Comparison of ENCODE assay signal across 15 cellular contexts in the genomic region with DNA sequence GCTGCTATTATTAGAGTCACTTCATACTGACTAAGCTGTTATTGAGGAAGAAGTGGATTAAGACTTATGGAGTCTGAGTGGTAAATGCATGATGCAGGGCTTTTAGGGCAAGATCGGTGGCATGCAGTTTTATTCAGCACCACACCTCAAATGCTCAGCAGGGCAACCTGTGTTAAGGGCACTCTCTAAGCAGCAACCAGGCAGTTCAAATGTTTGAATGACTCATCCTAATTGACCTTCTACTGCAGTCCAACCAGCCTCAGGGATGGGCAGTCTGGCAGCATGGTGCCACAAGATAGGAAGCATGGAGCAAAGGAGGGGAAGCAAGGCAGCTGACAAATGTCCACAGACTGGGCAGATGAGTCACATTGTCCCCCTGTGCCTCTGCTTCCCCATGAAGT.
DNase-seq lines count a peak whose midpoint lies in the region; ATAC-seq, FAIRE-seq and TF ChIP-seq lines count a peak whose summit lies in the region.
"Had no signal": no experiment of that assay in that cellular context is flagged by ENCODE, and none has a peak within 500 bp of the region (broad histone marks: within the 10 kb centered on the region; RNA-seq: fewer than 3 reads in every experiment).

No MANE protein-coding gene starts in this region.

- H3K9me2 ChIP-seq in MM.1S (replicated peaks; ENCODE audit: insufficient read depth, low read length) = no peaks in the 10 kb centered on the region

- no peak for ATAC-seq in GM18505 (IDR thresholded peaks at IDR 0.05; ENCODE audit: unreplicated experiment)

- H3K36me3 ChIP-seq in MM.1S (replicated peaks; ENCODE audit: insufficient read depth, low read length) = no peaks in the 10 kb centered on the region
- no peaks in the 10 kb centered on the region for H3K36me3 ChIP-seq in bronchial epithelial cell (ENCODE audit: control insufficient read depth, insufficient read depth, low read length)
- H3K36me3 ChIP-seq in mucosa of rectum (ENCODE audit: control insufficient read depth in 2 of 2, insufficient read depth in 2 of 2, low read length in 2 of 2) = no peaks in the 10 kb centered on the region
- H3K36me3 ChIP-seq: HAP-1, right atrium auricular region, thoracic aorta had no signal

- H3K9me3 ChIP-seq in MM.1S (replicated peaks; ENCODE audit: insufficient read depth, low read length) (no peaks in the 10 kb centered on the region), mucosa of rectum (ENCODE audit: control insufficient read depth in 2 of 2, low read length in 2 of 2) (no peaks in the 10 kb centered on the region)
- H3K9me3 ChIP-seq: HAP-1, right atrium auricular region, thoracic aorta had no signal

- no peak for TF ChIP-seq POLR2A in GM18505 (IDR thresholded peaks at IDR 0.05; ENCODE audit: borderline replicate concordance, extremely low read depth, insufficient read depth, insufficient read length)

- H3K4me1 ChIP-seq in MM.1S (ENCODE audit: low read length) = peaks cover 22% of the 10 kb centered on the region
- peaks cover 14 to 35% of the 10 kb centered on the region in 2 donors for H3K4me1 ChIP-seq in mucosa of rectum (ENCODE audit: control insufficient read depth in 2 of 2, insufficient read depth in 2 of 2, low read length in 2 of 2)
- H3K4me1 ChIP-seq: right atrium auricular region had no signal

- H3K27me3 ChIP-seq in MM.1S (replicated peaks; ENCODE audit: insufficient read depth, low read length) = no peaks in the 10 kb centered on the region
- H3K27me3 ChIP-seq in bronchial epithelial cell (ENCODE audit: control insufficient read depth, insufficient read depth, low read length) = peaks cover 3% of the 10 kb centered on the region
- peaks cover 0 to 2% of the 10 kb centered on the region in 2 donors for H3K27me3 ChIP-seq in mucosa of rectum (ENCODE audit: control insufficient read depth in 2 of 2, insufficient read depth in 2 of 2, low read length in 2 of 2)
- H3K27me3 ChIP-seq: right atrium auricular region had no signal

- no peak for TF ChIP-seq CTCF in MM.1S (IDR thresholded peaks at IDR 0.05; ENCODE audit: low read length)
- TF ChIP-seq CTCF in bronchial epithelial cell (IDR thresholded peaks at IDR 0.05; ENCODE audit: insufficient read depth, low read length, severe bottlenecking) = no peak

- H3K4me3 ChIP-seq in MM.1S (ENCODE audit: low read length) (no peak overlapping the region), bronchial epithelial cell (ENCODE audit: low read depth, low read length) (no peak overlapping the region), mucosa of rectum (ENCODE audit: low read length in 2 of 2) (peak overlapping the region in 1 of 2 donors; percentile 3)
- H3K4me3 ChIP-seq: HAP-1, right atrium auricular region, thoracic aorta had no signal

- no peaks in the 10 kb centered on the region for H3K79me2 ChIP-seq in MM.1S (ENCODE audit: low read length)

- H3K27ac ChIP-seq in MM.1S (ENCODE audit: low read length) = peak overlapping the region; percentile 61
- peak overlapping the region; percentile 85 to 91 for H3K27ac ChIP-seq in mucosa of rectum (ENCODE audit: low read depth in 2 of 2, low read length in 2 of 2)
- H3K27ac ChIP-seq: right atrium auricular region, thoracic aorta had no signal

- DNase-seq in ELR (ENCODE audit: low read depth) = peak; percentile 2
- DNase-seq in MM.1S = peak; percentile 50
- DNase-seq in bronchial epithelial cell (ENCODE audit: low read depth) = peak; percentile 31
- no peak for DNase-seq in activated CD4-positive, alpha-beta T cell treated with anti-CD3 and anti-CD28 coated beads, Interleukin-2, amount 50 U/mL, for 48 hours
- DNase-seq in stimulated activated CD4-positive, alpha-beta T cell treated with anti-CD3 and anti-CD28 coated beads, Interleukin-4, amount 100 ng/mL, for 24 hours = no peak
- no peak for DNase-seq in NCI-H2196 (lab: John Stamatoyannopoulos, UW; ENCODE audit: unreplicated experiment)
- DNase-seq: activated CD4-positive, alpha-beta T cell treated with anti-CD3 and anti-CD28 coated beads for 4 hours; KG1 had no signal

- H3K4me2 ChIP-seq in MM.1S (ENCODE audit: low read depth, low read length) = peak overlapping the region; percentile 35

- H2AFZ ChIP-seq in MM.1S (ENCODE audit: low read length) = no peak overlapping the region

- peaks cover 15% of the 10 kb centered on the region for H3F3A ChIP-seq in MM.1S (ENCODE audit: insufficient read depth, low read length)

- H4K20me1 ChIP-seq in MM.1S (ENCODE audit: insufficient read depth, low read length) = no peaks in the 10 kb centered on the region

- FAIRE-seq in bronchial epithelial cell (lab: Jason Lieb, UNC) = peak; percentile 92
- FAIRE-seq: endometrium, GM12891 had no signal

- H3K9ac ChIP-seq in MM.1S (ENCODE audit: low read length) (no peak overlapping the region), mucosa of rectum (ENCODE audit: low read depth in 1 of 2, low read length in 2 of 2) (peak overlapping the region in 1 of 2 donors; percentile 34)

Comparison
In these comparisons a context has a peak if more than half of its experiments do, and no peak if none do; other contexts are left out.
1. DNase-seq: peak in ELR (single experiment), MM.1S (single experiment) and bronchial epithelial cell (single experiment); none in activated CD4-positive, alpha-beta T cell treated with anti-CD3 and anti-CD28 coated beads, Interleukin-2, amount 50 U/mL, for 48 hours (0 of 2), stimulated activated CD4-positive, alpha-beta T cell treated with anti-CD3 and anti-CD28 coated beads, Interleukin-4, amount 100 ng/mL, for 24 hours (single experiment) and NCI-H2196 (single experiment).